In the genomic region with DNA sequence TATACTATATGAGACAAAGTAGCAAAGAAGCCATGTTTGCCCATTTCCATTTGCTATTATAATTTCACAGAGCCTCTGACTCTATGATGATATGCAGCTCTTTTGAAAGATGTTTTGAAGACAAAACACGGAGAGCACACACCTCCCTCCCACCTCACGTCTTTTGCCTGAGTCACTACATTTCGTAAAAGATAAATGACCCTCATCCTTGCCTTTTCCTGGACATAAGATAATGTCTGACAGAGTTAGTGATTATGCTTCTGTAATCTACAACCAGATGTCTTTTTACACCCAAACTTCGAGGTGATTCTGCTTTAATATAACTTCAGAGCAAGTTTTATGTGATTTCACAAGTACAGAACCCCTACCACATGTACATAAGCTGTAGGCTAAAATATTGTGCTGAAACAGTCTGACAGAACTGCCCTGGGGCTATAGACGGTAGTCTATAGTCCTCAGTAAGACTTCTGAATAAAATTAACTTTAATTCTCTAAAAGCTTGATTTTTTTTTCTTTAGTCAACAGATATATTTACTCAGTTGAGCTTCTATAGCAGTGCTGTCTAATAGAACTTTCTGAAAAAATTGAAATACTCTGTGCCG, we compare ENCODE assay signal across 18 cellular contexts.
DNase-seq lines count a peak whose midpoint lies in the region; FAIRE-seq and TF ChIP-seq lines count a peak whose summit lies in the region.
"Had no signal": no experiment of that assay in that cellular context is flagged by ENCODE, and none has a peak within 500 bp of the region (broad histone marks: within the 10 kb centered on the region; RNA-seq: fewer than 3 reads in every experiment).

No MANE protein-coding gene starts in this region.

- DNase-seq in EH (ENCODE audit: low read depth) (peak; percentile 58), RWPE1 (ENCODE audit: low spot score) (peak; percentile 26), NCI-H2227 (lab: John Stamatoyannopoulos, UW; ENCODE audit: unreplicated experiment) (no peak), OCI-M2 (lab: John Stamatoyannopoulos, UW; ENCODE audit: unreplicated experiment) (no peak), SW 1271 (lab: John Stamatoyannopoulos, UW) (no peak)
- no peak for DNase-seq in activated CD4-positive, alpha-beta memory T cell treated with anti-CD3 and anti-CD28 coated beads, Interleukin-2, amount 10 ng/mL, durations not matched to agents 7 days and 5 days
- DNase-seq: activated effector memory CD4-positive, alpha-beta T cell treated with Interleukin-2 at 50 U/mL for 16 hours; anterior cingulate cortex; Calu3; NCI-H748 treated with DMSO at 0.1 percent for 48 hours; right lobe of liver; T-cell had no signal

- FAIRE-seq in endometrium (lab: Jason Lieb, UNC): peak; percentile 59
- FAIRE-seq: RCC 7860 had no signal

- no peaks in the 10 kb centered on the region for H3K27me3 Mint-ChIP-seq in nephron (ENCODE audit: low read depth)
- no peaks in the 10 kb centered on the region for H3K27me3 Mint-ChIP-seq in activated CD4-positive, alpha-beta memory T cell treated with anti-CD3 and anti-CD28 coated beads, Interleukin-2, amount 10 ng/mL, durations not matched to agents 7 days and 5 days
- H3K27me3 Mint-ChIP-seq: B cell, T-cell had no signal

- TF ChIP-seq CTCF in RWPE1 (conservative IDR thresholded peaks at IDR 0.05; ENCODE audit: low read depth) (no peak), nephron (IDR thresholded peaks at IDR 0.05; ENCODE audit: unreplicated experiment in 3 of 3) (no peak)

- no peak overlapping the region for H3K27ac ChIP-seq in RWPE1
- H3K27ac ChIP-seq: coronary artery, right lobe of liver had no signal

- POLR2A ChIA-PET in RWPE1 (lab: Yijun Ruan, JAX; ENCODE audit: low non-redundant PET): interaction anchor here (0.7 kb wide), 1 partner anchor 54 kb away, joined by 3 read pairs; no protein-coding TSS in a partner anchor
- POLR2A ChIA-PET in activated CD4-positive, alpha-beta memory T cell treated with anti-CD3 and anti-CD28 coated beads, Interleukin-2, amount 10 ng/mL, durations not matched to agents 7 days and 5 days (lab: Charles Lee): interaction anchor here (1.0 kb wide), 1 partner anchor 13 kb away, joined by 3 read pairs; no protein-coding TSS in a partner anchor

- H3K4me3 Mint-ChIP-seq in nephron: no peak overlapping the region
- no peak overlapping the region for H3K4me3 Mint-ChIP-seq in activated CD4-positive, alpha-beta memory T cell treated with anti-CD3 and anti-CD28 coated beads, Interleukin-2, amount 10 ng/mL, durations not matched to agents 7 days and 5 days
- H3K4me3 Mint-ChIP-seq: B cell, T-cell, WTC11 had no signal

- H3K9me3 Mint-ChIP-seq in nephron: peaks cover 10% of the 10 kb centered on the region
- peaks cover under 1% of the 10 kb centered on the region for H3K9me3 Mint-ChIP-seq in activated CD4-positive, alpha-beta memory T cell treated with anti-CD3 and anti-CD28 coated beads, Interleukin-2, amount 10 ng/mL, durations not matched to agents 7 days and 5 days
- H3K9me3 Mint-ChIP-seq: T-cell, WTC11 had no signal

- CTCF ChIA-PET in RWPE1 (lab: Yijun Ruan, JAX): interaction anchor here (1.0 kb wide), 1 partner anchor 12 kb away, joined by 3 read pairs; no protein-coding TSS in a partner anchor
- CTCF ChIA-PET in activated CD4-positive, alpha-beta memory T cell treated with anti-CD3 and anti-CD28 coated beads, Interleukin-2, amount 10 ng/mL, durations not matched to agents 7 days and 5 days (lab: Charles Lee): interaction anchor here (0.7 to 4.0 kb wide), 3 partner anchors 12 to 105 kb away, joined by 3 to 24 read pairs (median 4); no protein-coding TSS in a partner anchor

- peaks cover 7% of the 10 kb centered on the region for H3K36me3 Mint-ChIP-seq in nephron (ENCODE audit: low read depth)
- no peaks in the 10 kb centered on the region for H3K36me3 Mint-ChIP-seq in activated CD4-positive, alpha-beta memory T cell treated with anti-CD3 and anti-CD28 coated beads, Interleukin-2, amount 10 ng/mL, durations not matched to agents 7 days and 5 days (ENCODE audit: low read depth)
- H3K36me3 Mint-ChIP-seq: T-cell, WTC11 had no signal

- peak overlapping the region; percentile 4 to 43 (median 12) for H3K27ac Mint-ChIP-seq in nephron
- H3K27ac Mint-ChIP-seq in activated CD4-positive, alpha-beta memory T cell treated with anti-CD3 and anti-CD28 coated beads, Interleukin-2, amount 10 ng/mL, durations not matched to agents 7 days and 5 days: no peak overlapping the region
- H3K27ac Mint-ChIP-seq: B cell, WTC11 had no signal

- peaks cover 33% of the 10 kb centered on the region for H3K4me1 Mint-ChIP-seq in nephron
- peaks cover 32% of the 10 kb centered on the region for H3K4me1 Mint-ChIP-seq in activated CD4-positive, alpha-beta memory T cell treated with anti-CD3 and anti-CD28 coated beads, Interleukin-2, amount 10 ng/mL, durations not matched to agents 7 days and 5 days

Comparison
In these comparisons a context has a peak if more than half of its experiments do, and no peak if none do; other contexts are left out.
1. DNase-seq: peak in EH (single experiment) and RWPE1 (single experiment); none in activated CD4-positive, alpha-beta memory T cell treated with anti-CD3 and anti-CD28 coated beads, Interleukin-2, amount 10 ng/mL, durations not matched to agents 7 days and 5 days (single experiment), NCI-H2227 (single experiment), OCI-M2 (single experiment) and SW 1271 (0 of 2).